In the genomic region with DNA sequence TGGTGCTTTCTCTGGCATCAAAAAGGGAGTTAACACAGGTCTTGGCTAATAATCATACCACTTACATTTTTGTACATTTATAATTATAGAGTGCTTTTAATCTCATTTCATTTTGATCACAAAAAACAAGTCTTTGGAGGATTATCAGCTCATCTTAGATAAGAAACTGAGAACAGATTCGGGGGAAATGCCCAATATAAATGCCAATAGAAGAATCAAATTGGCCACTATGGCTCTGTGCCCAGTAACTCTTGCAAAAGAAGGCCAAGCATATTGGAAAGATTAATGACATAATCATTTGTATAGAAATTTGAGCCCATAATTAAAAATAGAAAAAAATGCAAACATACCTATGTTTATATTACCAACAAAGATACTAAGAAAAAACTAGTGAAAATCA, we compare ENCODE assay signal across 33 cellular contexts. TPM values are rescaled to one million over a fixed set of nuclear protein-coding genes. Genes with fewer than 3 reads are reported as not detected.
"Had no signal": no experiment of that assay in that cellular context is flagged by ENCODE, and none has a peak within 500 bp of the region (broad histone marks: within the 10 kb centered on the region; RNA-seq: fewer than 3 reads in every experiment).

No MANE protein-coding gene starts in this region.

- H3K27ac ChIP-seq: adrenal gland, body of pancreas, esophagus muscularis mucosa, foreskin keratinocyte, heart left ventricle, pancreas, prostate gland, sigmoid colon, tibial nerve had no signal

- H3K4me1 ChIP-seq: body of pancreas, esophagus muscularis mucosa, pancreas, prostate gland had no signal

- DNase-seq: activated CD4-positive, alpha-beta T cell treated with anti-CD3 and anti-CD28 coated beads for 48 hours; activated CD4-positive, alpha-beta T cell treated with anti-CD3 and anti-CD28 coated beads, Interleukin-2, amount 50 U/mL, for 48 hours; activated CD8-positive, alpha-beta memory T cell treated with anti-CD3 and anti-CD28 coated beads for 24 hours; activated effector memory CD4-positive, alpha-beta T cell treated with Interleukin-2 at 50 U/mL for 16 hours; activated naive CD4-positive, alpha-beta T cell treated with Interleukin-2 at 50 U/mL for 16 hours; aorta; body of pancreas; dermis blood vessel endothelial cell; effector CD4-positive, alpha-beta T cell; foreskin keratinocyte; heart left ventricle; hypothalamus; immature natural killer cell; kidney; left colon; midbrain; naive thymus-derived CD4-positive, alpha-beta T cell; nucleus accumbens; pancreas; retina; sigmoid colon; small intestine; stimulated activated naive CD4-positive, alpha-beta T cell; T1000; WERI-Rb-1 had no signal

- H3K9me3 ChIP-seq: adrenal gland, body of pancreas, esophagus muscularis mucosa, heart left ventricle, pancreas, prostate gland, sigmoid colon, tibial nerve had no signal

- ATAC-seq: activated CD4-positive, CD25-positive, alpha-beta regulatory T cell treated with anti-CD3 and anti-CD28 coated beads, Interleukin-2, amount 50 U/mL, for 24 hours; body of pancreas; foreskin keratinocyte; heart left ventricle; left colon; naive thymus-derived CD4-positive, alpha-beta T cell; pancreas had no signal

- H3K27ac Mint-ChIP-seq: activated naive CD8-positive, alpha-beta T cell; immature natural killer cell; T-helper 1 cell treated with Interleukin-12 subunit alpha and Interleukin-12 subunit beta and Interleukin-4 antibody, amounts not matched to agents 30 μg/mL and 1 μg/mL, for 36 hours had no signal

- H3K4me1 Mint-ChIP-seq: immature natural killer cell had no signal

- H3K36me3 Mint-ChIP-seq: immature natural killer cell; naive thymus-derived CD4-positive, alpha-beta T cell had no signal

- H3K36me3 ChIP-seq: adrenal gland, esophagus muscularis mucosa, heart left ventricle, pancreas, prostate gland, sigmoid colon, tibial nerve, WERI-Rb-1 had no signal

- H3K27me3 Mint-ChIP-seq: activated naive CD8-positive, alpha-beta T cell had no signal

- H3K4me3 Mint-ChIP-seq: activated naive CD8-positive, alpha-beta T cell; immature natural killer cell; naive thymus-derived CD4-positive, alpha-beta T cell; neural crest cell; T-helper 1 cell treated with Interleukin-12 subunit alpha and Interleukin-12 subunit beta and Interleukin-4 antibody, amounts not matched to agents 30 μg/mL and 1 μg/mL, for 36 hours had no signal

- H3K4me3 ChIP-seq: adrenal gland, body of pancreas, esophagus muscularis mucosa, heart left ventricle, pancreas, prostate gland, sigmoid colon, tibial nerve had no signal

- H3K27me3 ChIP-seq: adrenal gland, body of pancreas, esophagus muscularis mucosa, foreskin keratinocyte, heart left ventricle, pancreas, sigmoid colon, tibial nerve had no signal

RNA-seq across cellular contexts. Expression of gene IPCEF1, which starts 42.5 kb away (rescaled TPM):
- total RNA-seq: foreskin keratinocyte had no signal
- polyA plus RNA-seq: foreskin keratinocyte had no signal
